26 cellular contexts compared by ENCODE assay signal in genomic region chr19:33233056-33233873, GRCh38. TPM values are rescaled to one million over a fixed set of nuclear protein-coding genes. Genes with fewer than 3 reads are reported as not detected.
"Had no signal": no experiment of that assay in that cellular context is flagged by ENCODE, and none has a peak within 500 bp of the region (broad histone marks: within the 10 kb centered on the region; RNA-seq: fewer than 3 reads in every experiment).

No MANE protein-coding gene starts in this region.

- H3K4me3 Mint-ChIP-seq: endodermal cell, memory B cell, naive B cell, nephron progenitor cell had no signal

- H3K9me3 ChIP-seq: neutrophil, thoracic aorta had no signal

- H3K27ac ChIP-seq: coronary artery, heart left ventricle, lower lobe of right lung, psoas muscle, stomach, thoracic aorta, transverse colon had no signal

- H3K4me1 ChIP-seq: lower lobe of right lung, psoas muscle had no signal

- H3K4me1 Mint-ChIP-seq: endodermal cell, naive B cell, nephron progenitor cell had no signal

- H3K4me3 ChIP-seq: coronary artery, heart left ventricle, lower lobe of right lung, psoas muscle, stomach, thoracic aorta, transverse colon had no signal

- H3K27ac Mint-ChIP-seq: endodermal cell, memory B cell, naive B cell, nephron progenitor cell had no signal

- FAIRE-seq: endothelial cell of umbilical vein, frontal cortex had no signal

- ATAC-seq: heart left ventricle, left lobe of liver, lower lobe of right lung, psoas muscle, sciatic nerve had no signal

- DNase-seq: effector CD4-positive, alpha-beta T cell; endodermal cell; hippocampal formation; lower lobe of right lung; naive B cell; nephron progenitor cell; retina; stimulated activated CD4-positive, alpha-beta T cell treated with anti-CD3 and anti-CD28 coated beads, Interleukin-12 subunit alpha, Interleukin-12 subunit beta, amount 100 ng/mL, for 4 hours; stimulated activated naive CD4-positive, alpha-beta T cell; stomach; substantia nigra; transverse colon had no signal

- H3K36me3 ChIP-seq: heart left ventricle, lower lobe of right lung, neutrophil, stomach, thoracic aorta, transverse colon had no signal

RNA-seq across cellular contexts. Expression of gene SLC7A10, which starts 7.6 kb away (rescaled TPM):
- total RNA-seq: dermis microvascular lymphatic vessel endothelial cell, endothelial cell of umbilical vein, fibroblast of lung, glomerular endothelial cell, left lobe of liver, osteoblast, thoracic aorta had no signal
- polyA plus RNA-seq: endothelial cell of umbilical vein, fibroblast of lung, stomach had no signal
